1 cellular context compared by ENCODE assay signal in genomic region chr17:43528988-43529814, GRCh38.
TF ChIP-seq lines count a peak whose summit lies in the region.

No MANE protein-coding gene starts in this region.

TF ChIP-seq in HepG2, 621 proteins besides CTCF, POLR2A, EP300 and RAD21 (continued from another document):
- no peak for TF ChIP-seq ZBTB21 (CRISPR knock-in tag; IDR thresholded peaks at IDR 0.05)
